29 cellular contexts compared by ENCODE assay signal in genomic region chr9:114310471-114311450, GRCh38. TPM values are rescaled to one million over a fixed set of nuclear protein-coding genes. Genes with fewer than 3 reads are reported as not detected.
A peak's percentile ranks its signal among the peaks of the same experiment; 100 is the strongest.
DNase-seq lines count a peak whose midpoint lies in the region; ATAC-seq and TF ChIP-seq lines count a peak whose summit lies in the region.
"Had no signal": no experiment of that assay in that cellular context is flagged by ENCODE, and none has a peak within 500 bp of the region (broad histone marks: within the 10 kb centered on the region; RNA-seq: fewer than 3 reads in every experiment).

No MANE protein-coding gene starts in this region.

- no peak overlapping the region for H2AK5ac ChIP-seq in trophoblast cell (ENCODE audit: low read length)

- H3K27ac ChIP-seq in trophoblast cell (ENCODE audit: low read depth, low read length) (no peak overlapping the region), foreskin keratinocyte (no peak overlapping the region)
- H3K27ac ChIP-seq: BLaER1 treated with 17β-estradiol and CSF1 and Interleukin-3, amounts not matched to agents 10 nM and 100 nM; gastrocnemius medialis; HL-60; left ventricle myocardium inferior; SJSA1 had no signal

- H3K4me1 ChIP-seq in trophoblast cell (ENCODE audit: control insufficient read depth in 1 of 2, insufficient read depth in 2 of 2, low read length in 2 of 2), result no peaks in the 10 kb centered on the region
- H3K4me1 ChIP-seq in foreskin keratinocyte, result peaks cover 5% of the 10 kb centered on the region
- H3K4me1 ChIP-seq: Caco-2, gastrocnemius medialis, SJSA1 had no signal

- no peak overlapping the region for H2BK120ac ChIP-seq in trophoblast cell (ENCODE audit: insufficient read depth, low read length, poor library complexity)

- H3K27me3 ChIP-seq in trophoblast cell (ENCODE audit: insufficient read depth, low read length) (no peaks in the 10 kb centered on the region), foreskin keratinocyte (no peaks in the 10 kb centered on the region)
- H3K27me3 ChIP-seq: BLaER1 treated with 17β-estradiol and CSF1 and Interleukin-3, amounts not matched to agents 10 nM and 100 nM; gastrocnemius medialis; SJSA1 had no signal

- H3K9ac ChIP-seq in trophoblast cell (ENCODE audit: low read length), result peak overlapping the region; percentile 7
- H3K9ac ChIP-seq: BLaER1 treated with 17β-estradiol and CSF1 and Interleukin-3, amounts not matched to agents 10 nM and 100 nM had no signal

- H3K79me1 ChIP-seq in trophoblast cell (ENCODE audit: low read length), result no peaks in the 10 kb centered on the region

- no peak overlapping the region for H3K4ac ChIP-seq in trophoblast cell (ENCODE audit: low read depth, low read length)

- H3K36me3 ChIP-seq in trophoblast cell (ENCODE audit: control insufficient read depth in 1 of 2, insufficient read depth in 2 of 2, low read length in 2 of 2), result peaks cover 42% of the 10 kb centered on the region in 2 experiments
- H3K36me3 ChIP-seq: gastrocnemius medialis, SJSA1 had no signal

- H4K8ac ChIP-seq in trophoblast cell (ENCODE audit: low read depth, low read length), result no peak overlapping the region

- H3K4me2 ChIP-seq in trophoblast cell (ENCODE audit: low read length), result no peak overlapping the region
- H3K4me2 ChIP-seq: BLaER1 treated with 17β-estradiol and CSF1 and Interleukin-3, amounts not matched to agents 10 nM and 100 nM had no signal

- no peak overlapping the region for H2BK12ac ChIP-seq in trophoblast cell (ENCODE audit: low read length)

- DNase-seq in cardiac septum (ENCODE audit: low spot score) (peak; percentile 59), Right ventricle myocardium superior (no peak), ecto neural progenitor cell (ENCODE audit: low spot score) (peak; percentile 30), trophoblast cell (no peak), foreskin keratinocyte (no peak), DMS153 (lab: John Stamatoyannopoulos, UW) (no peak)
- DNase-seq: ACHN; activated CD4-positive, alpha-beta T cell treated with anti-CD3 and anti-CD28 coated beads for 1 hour; Caco-2; effector CD8-positive, alpha-beta T cell; gastrocnemius medialis; H9; hippocampal formation; immature natural killer cell; left ventricle myocardium inferior; NCI-H187; NCI-H526 treated with DMSO at 0.1 percent for 48 hours; nephron progenitor cell; T-helper 1 cell had no signal

- peaks cover 4% of the 10 kb centered on the region for H3K9me3 ChIP-seq in trophoblast cell (ENCODE audit: insufficient read depth, low read depth, low read length)
- H3K9me3 ChIP-seq: Caco-2, gastrocnemius medialis, SJSA1 had no signal

- no peak overlapping the region for H4K12ac ChIP-seq in trophoblast cell (ENCODE audit: low read depth, low read length)

- H3K79me2 ChIP-seq in trophoblast cell (ENCODE audit: control insufficient read depth, insufficient read depth, low read length, poor library complexity), result no peaks in the 10 kb centered on the region

- intact Hi-C loops in cardiac septum (cut with DNase I) (no loop called here), Right ventricle myocardium superior (cut with DNase I) (no loop called here)

- H4K91ac ChIP-seq in trophoblast cell (ENCODE audit: low read depth, low read length), result no peak overlapping the region

- TF ChIP-seq POLR2A in GM18505 (IDR thresholded peaks at IDR 0.05; ENCODE audit: borderline replicate concordance, extremely low read depth, insufficient read depth, insufficient read length), result no peak

- TF ChIP-seq CTCF in foreskin keratinocyte (conservative IDR thresholded peaks at IDR 0.05), result no peak

- no peak overlapping the region for H2BK5ac ChIP-seq in trophoblast cell (ENCODE audit: low read depth, low read length, poor library complexity)

- no peak overlapping the region for H3K18ac ChIP-seq in trophoblast cell (ENCODE audit: low read length)

- ATAC-seq in Right ventricle myocardium superior (ENCODE audit: poor library complexity), result no peak
- ATAC-seq in foreskin keratinocyte, result no peak
- no peak for ATAC-seq in GM18505 (IDR thresholded peaks at IDR 0.05; ENCODE audit: unreplicated experiment)
- ATAC-seq in esophagus mucosa, result no peak
- ATAC-seq: gastrocnemius medialis had no signal

- no peak overlapping the region for H2AFZ ChIP-seq in trophoblast cell (ENCODE audit: insufficient read depth, low read length, poor library complexity)

- H3K4me3 ChIP-seq in trophoblast cell (ENCODE audit: low read depth, low read length), result no peak overlapping the region
- H3K4me3 ChIP-seq: BLaER1 treated with 17β-estradiol and CSF1 and Interleukin-3, amounts not matched to agents 10 nM and 100 nM; gastrocnemius medialis; left ventricle myocardium inferior; SJSA1 had no signal

- no peak overlapping the region for H3K14ac ChIP-seq in trophoblast cell (ENCODE audit: low read length)

- H3K23ac ChIP-seq in trophoblast cell (ENCODE audit: low read length), result no peak overlapping the region

- WGBS in trophoblast cell (ENCODE audit: extremely low coverage, insufficient coverage, insufficient read length), result no CpG with 5 or more reads among the region's 22 CpGs

RNA-seq across cellular contexts. Expression of gene ORM1, which starts 12.1 kb away (rescaled TPM):
- not detected for total RNA-seq in cardiac septum
- 1.2 TPM for total RNA-seq in Right ventricle myocardium superior
- 0.07 and 0.08 TPM in 2 replicates for polyA plus RNA-seq in trophoblast cell (2013)
- not detected in 2 replicates for total RNA-seq in foreskin keratinocyte
- not detected in 2 replicates for polyA plus RNA-seq in foreskin keratinocyte
- total RNA-seq in esophagus mucosa, result 1.6 TPM
- total RNA-seq: activated T-helper 2 cell treated with anti-CD3 and anti-CD28 coated beads, Interferon-gamma antibody, Interleukin-2, Interleukin-4, amounts not matched to agents 10 μg/mL and 5 μg/mL and 100 μg/mL, durations not matched to agents 14 hours and 24 hours and 36 hours; cerebellum; left ventricle myocardium inferior; LHCN-M2; mononuclear cell; SJSA1 had no signal
- polyA plus RNA-seq: immature natural killer cell had no signal

RNA-seq across cellular contexts. Expression of gene ORM2, which starts 18.9 kb away (rescaled TPM):
- total RNA-seq in cardiac septum, result 0.32 TPM
- total RNA-seq in Right ventricle myocardium superior, result not detected
- 0.08 TPM in 1 of 2 replicates, not detected in the other for polyA plus RNA-seq in trophoblast cell (2013)
- total RNA-seq in foreskin keratinocyte, result not detected in 2 replicates
- polyA plus RNA-seq in foreskin keratinocyte, result not detected in 2 replicates
- total RNA-seq in esophagus mucosa, result 0.36 TPM
- total RNA-seq: activated T-helper 2 cell treated with anti-CD3 and anti-CD28 coated beads, Interferon-gamma antibody, Interleukin-2, Interleukin-4, amounts not matched to agents 10 μg/mL and 5 μg/mL and 100 μg/mL, durations not matched to agents 14 hours and 24 hours and 36 hours; cerebellum; left ventricle myocardium inferior; LHCN-M2; mononuclear cell; SJSA1; urinary bladder had no signal
- polyA plus RNA-seq: immature natural killer cell had no signal

Comparison
In these comparisons a context has a peak if more than half of its experiments do, and no peak if none do; other contexts are left out.
1. DNase-seq: peak in cardiac septum (single experiment) and ecto neural progenitor cell (single experiment); none in Right ventricle myocardium superior (single experiment), trophoblast cell (0 of 2), foreskin keratinocyte (0 of 2) and DMS153 (single experiment).